In the genomic region with DNA sequence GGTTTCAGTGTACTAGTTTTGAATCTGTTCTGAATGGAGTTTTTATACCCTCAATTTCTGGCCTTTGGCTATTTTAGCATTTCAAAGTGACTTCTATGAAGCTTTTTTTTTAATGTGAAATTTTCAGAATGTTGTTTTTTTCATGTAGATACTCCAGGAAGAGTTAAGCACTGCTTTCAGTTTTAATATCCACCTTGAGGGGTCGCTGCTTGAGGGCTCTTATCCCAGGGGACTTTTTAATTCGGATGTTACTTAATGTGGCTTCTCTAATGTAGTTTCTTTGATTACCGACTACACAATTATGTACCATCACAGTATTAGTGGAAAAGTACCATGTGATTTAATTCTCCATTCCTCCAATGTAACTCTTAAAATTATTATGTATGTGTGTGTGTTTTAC, we compare ENCODE assay signal across 11 cellular contexts. TPM values are rescaled to one million over a fixed set of nuclear protein-coding genes. Genes with fewer than 3 reads are reported as not detected.
DNase-seq lines count a peak whose midpoint lies in the region; ATAC-seq and TF ChIP-seq lines count a peak whose summit lies in the region.
"Had no signal": no experiment of that assay in that cellular context is flagged by ENCODE, and none has a peak within 500 bp of the region (broad histone marks: within the 10 kb centered on the region; RNA-seq: fewer than 3 reads in every experiment).

No MANE protein-coding gene starts in this region.

- ATAC-seq in naive B cell (ENCODE audit: low read depth in 2 of 2) (peak; percentile 40 to 46), HG02610 (IDR thresholded peaks at IDR 0.05; ENCODE audit: unreplicated experiment) (no peak)

- no peaks in the 10 kb centered on the region for H4K20me1 ChIP-seq in Karpas-422 (ENCODE audit: insufficient read depth, low read depth, low read length)

- TF ChIP-seq CTCF in chondrocyte (IDR thresholded peaks at IDR 0.05), result peak; percentile 74

- no peak overlapping the region for H3K4me2 ChIP-seq in Karpas-422 (ENCODE audit: low read depth, low read length, poor library complexity, severe bottlenecking)

- H3K27ac Mint-ChIP-seq in chondrocyte (ENCODE audit: unreplicated experiment), result no peak overlapping the region
- H3K27ac Mint-ChIP-seq in naive B cell, result peak overlapping the region in 3 of 6 donors; percentile 21 to 51 (median 42)

- H2AFZ ChIP-seq in Karpas-422 (ENCODE audit: low read length), result no peak overlapping the region

- no peak overlapping the region for H3K4me3 ChIP-seq in Karpas-422 (ENCODE audit: low read length)

- no peaks in the 10 kb centered on the region for H3K27me3 ChIP-seq in Karpas-422 (ENCODE audit: low read length)

- peaks cover 17% of the 10 kb centered on the region for H3K4me1 Mint-ChIP-seq in chondrocyte (ENCODE audit: low read depth)
- peaks cover 41 to 61% (median 45%) of the 10 kb centered on the region in 3 donors for H3K4me1 Mint-ChIP-seq in naive B cell

- H3K9me3 Mint-ChIP-seq in chondrocyte (ENCODE audit: low read depth) (no peaks in the 10 kb centered on the region), naive B cell (no peaks in the 10 kb centered on the region)

- H3K27me3 Mint-ChIP-seq in chondrocyte (ENCODE audit: low read depth), result no peaks in the 10 kb centered on the region
- H3K27me3 Mint-ChIP-seq in naive B cell, result no peaks in the 10 kb centered on the region

- H3K4me3 Mint-ChIP-seq in chondrocyte (ENCODE audit: unreplicated experiment) (no peak overlapping the region), naive B cell (peak overlapping the region in 4 of 8 donors; percentile 28 to 70 (median 47))

- no peaks in the 10 kb centered on the region for H3K79me2 ChIP-seq in Karpas-422 (ENCODE audit: low read length)

- H3K4me1 ChIP-seq in Karpas-422 (ENCODE audit: low read length), result no peaks in the 10 kb centered on the region

- H3K9me3 ChIP-seq in Karpas-422 (ENCODE audit: low read length), result no peaks in the 10 kb centered on the region

- H3K36me3 Mint-ChIP-seq in chondrocyte (ENCODE audit: low read depth) (peaks cover 2% of the 10 kb centered on the region), naive B cell (peaks cover 0 to 5% of the 10 kb centered on the region in 2 donors)

- H3K9ac ChIP-seq in Karpas-422 (ENCODE audit: low read length), result no peak overlapping the region

- no peaks in the 10 kb centered on the region for H3K36me3 ChIP-seq in Karpas-422 (ENCODE audit: insufficient read depth, low read length)

- intact Hi-C loops in cardiac septum (cut with DNase I), result no loop called here

- H3K9me2 ChIP-seq in Karpas-422 (replicated peaks; ENCODE audit: insufficient read depth, low read length), result no peaks in the 10 kb centered on the region

- DNase-seq in DMS 273 (lab: John Stamatoyannopoulos, UW; ENCODE audit: unreplicated experiment) (peak; percentile 13), DMS 273 treated with DMSO at 0.1 percent for 48 hours (lab: John Stamatoyannopoulos, UW) (no peak), Karpas-422 (peak; percentile 58), chondrocyte (ENCODE audit: low spot score) (no peak), naive B cell (peak; percentile 25), Ammon's horn (ENCODE audit: low spot score) (no peak), cardiac septum (ENCODE audit: low spot score) (no peak)
- DNase-seq: activated CD4-positive, CD25-positive, alpha-beta regulatory T cell; NCI-H1105 had no signal

- H3K27ac ChIP-seq in Karpas-422 (ENCODE audit: low read length), result no peak overlapping the region
- H3K27ac ChIP-seq: 22Rv1 had no signal

RNA-seq across cellular contexts. Expression of a gene that starts 5.2 kb away (rescaled TPM):
- total RNA-seq in Karpas-422 (2014; rRNA removed; shearing (Covaris generic); ENCODE audit: low replicate concordance), result 0.29 and 0.30 TPM in 2 replicates
- total RNA-seq in chondrocyte (12.8 to 13.7 TPM (median 13.0 TPM) in 3 replicates), cardiac septum (11.5 TPM)
- 10 to 100 TPM; 13.6 to 24.2 (median 21.4) TPM for polyA plus RNA-seq in naive B cell (ENCODE audit: low read depth in 6 of 6)

RNA-seq across cellular contexts. Expression of a gene that starts 27.1 kb away (rescaled TPM):
- 0.18 and 0.30 TPM in 2 replicates for total RNA-seq in Karpas-422 (2014; rRNA removed; shearing (Covaris generic); ENCODE audit: low replicate concordance)
- total RNA-seq in chondrocyte (2.0 to 4.4 TPM (median 2.0 TPM) in 3 replicates), cardiac septum (9.8 TPM)
- polyA plus RNA-seq in naive B cell (ENCODE audit: low read depth in 6 of 6), result 1 to 10 TPM; 1.2 to 6.7 (median 3.1) TPM

RNA-seq across cellular contexts. Expression of a gene that starts 41.7 kb away (rescaled TPM):
- 0.78 TPM in 1 of 2 replicates, not detected in the other for total RNA-seq in Karpas-422 (2014; rRNA removed; shearing (Covaris generic); ENCODE audit: low replicate concordance)
- total RNA-seq in chondrocyte (not detected in 3 replicates), cardiac septum (0.81 TPM)
- under 1 TPM in 2 of 6 donors, not detected in 4; 0.12 to 0.15 TPM for polyA plus RNA-seq in naive B cell (ENCODE audit: low read depth in 6 of 6)

Comparison
In these comparisons a context has a peak if more than half of its experiments do, and no peak if none do; other contexts are left out.
1. DNase-seq: peak in DMS 273 (single experiment), Karpas-422 (single experiment) and naive B cell (single experiment); none in DMS 273 treated with DMSO at 0.1 percent for 48 hours (single experiment), chondrocyte (single experiment), Ammon's horn (single experiment) and cardiac septum (single experiment).